ENCODE assay signal across 1 cellular context in the genomic region with DNA sequence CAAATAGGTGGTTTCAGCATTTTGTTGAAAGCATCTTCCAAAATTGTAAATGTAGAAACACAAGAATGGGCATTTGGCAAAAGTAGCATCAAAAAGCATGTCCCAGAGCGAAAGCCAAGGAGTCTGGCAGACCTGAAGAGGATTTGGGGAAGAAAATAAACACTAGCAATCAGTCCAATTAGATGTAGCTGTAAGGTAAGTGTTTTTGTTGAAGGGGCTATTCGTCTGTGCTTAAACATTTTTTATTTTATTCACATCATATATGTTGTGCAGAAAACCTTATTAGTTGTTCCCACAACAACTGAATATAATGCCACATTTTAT.
TF ChIP-seq lines count a peak whose summit lies in the region.

No MANE protein-coding gene starts in this region.

TF ChIP-seq in H1, 55 proteins besides CTCF, POLR2A, EP300 and RAD21 (continued from another document):
- TF ChIP-seq CBX5 (IDR thresholded peaks at IDR 0.05; ENCODE audit: low read depth, low read length) = no peak
- TF ChIP-seq SP4 (IDR thresholded peaks at IDR 0.05; ENCODE audit: low read length) = no peak
- TF ChIP-seq KDM1A (IDR thresholded peaks at IDR 0.05; ENCODE audit: borderline replicate concordance, low read length) = no peak
- TF ChIP-seq CHD2 (IDR thresholded peaks at IDR 0.05; ENCODE audit: low read length) = no peak
- TF ChIP-seq SIX5 (IDR thresholded peaks at IDR 0.05; ENCODE audit: low read depth, low read length) = no peak
- no peak for TF ChIP-seq ASH2L (IDR thresholded peaks at IDR 0.05; ENCODE audit: low read length)
